Comparison of ENCODE assay signal across 24 cellular contexts in the genomic region with DNA sequence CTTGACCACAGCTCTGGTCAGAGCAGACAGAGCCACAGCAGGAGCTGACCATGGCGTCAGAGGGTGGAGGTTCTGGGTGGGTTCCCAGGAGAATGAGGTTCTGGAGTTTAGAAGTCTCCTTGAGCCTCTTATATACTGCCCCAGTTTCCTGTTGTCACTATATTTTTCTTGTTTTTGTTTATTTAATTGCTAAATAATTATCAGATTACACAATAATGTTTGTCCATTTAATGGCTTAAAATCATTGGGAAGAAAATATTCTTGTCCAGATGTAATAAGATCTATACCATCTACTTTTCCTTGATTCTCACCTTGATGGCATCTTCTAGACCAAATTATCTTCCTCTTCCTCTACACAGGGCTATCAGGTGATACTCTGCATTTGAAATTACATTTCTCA. TPM values are rescaled to one million over a fixed set of nuclear protein-coding genes. Genes with fewer than 3 reads are reported as not detected.
"Had no signal": no experiment of that assay in that cellular context is flagged by ENCODE, and none has a peak within 500 bp of the region (broad histone marks: within the 10 kb centered on the region; RNA-seq: fewer than 3 reads in every experiment).

TSS of gene KRTAP4-3 (minus strand) at position 101 of the 400 bp plus-strand sequence. CDS start at position 52, 49 bp downstream.

- H3K4me3 Mint-ChIP-seq: IgD-negative memory B cell had no signal

- H3K4me3 ChIP-seq: K562 had no signal

- DNase-seq: Kasumi-1, MM.1S, NCI-H1092 treated with DMSO at 0.1 percent for 48 hours, NCI-H1436, NCI-H187, NCI-H2029, NCI-H2081 treated with DMSO at 0.1 percent for 48 hours, NCI-H2171, NCI-H226, NCI-H446, NCI-H510A, NCI-H524 treated with DMSO at 0.1 percent for 48 hours, NCI-H69, PC-3, SHP77 had no signal

- H3K9me3 Mint-ChIP-seq: IgD-negative memory B cell had no signal

- ATAC-seq: K562, Panc1, PC-3, SK-N-SH treated with all-trans-retinoic acid at 6 μM for 48 hours had no signal

- H3K36me3 Mint-ChIP-seq: IgD-negative memory B cell had no signal

- H3K9ac ChIP-seq: KMS-11 had no signal

- H3K4me2 ChIP-seq: KMS-11 had no signal

- H3K27ac Mint-ChIP-seq: IgD-negative memory B cell had no signal

- FAIRE-seq: K562 had no signal

- H3K27ac ChIP-seq: HL-60, KMS-11, RWPE1 had no signal

RNA-seq across cellular contexts. Expression of gene KRTAP4-3, which starts in this region (rescaled TPM):
- total RNA-seq: K562, M059J, PC-3, SK-MEL-5 had no signal
- polyA plus RNA-seq: IgD-negative memory B cell, K562 had no signal
